6 cellular contexts compared by ENCODE assay signal in genomic region chr22:20159531-20159930, GRCh38. TPM values are rescaled to one million over a fixed set of nuclear protein-coding genes. Genes with fewer than 3 reads are reported as not detected.
"Had no signal": no experiment of that assay in that cellular context is flagged by ENCODE, and none has a peak within 500 bp of the region (broad histone marks: within the 10 kb centered on the region; RNA-seq: fewer than 3 reads in every experiment).

No MANE protein-coding gene starts in this region.

RNA-seq across cellular contexts. Expression of gene CCDC188, which starts 8.7 kb away (rescaled TPM):
- total RNA-seq: naive thymus-derived CD8-positive, alpha-beta T cell; occipital lobe; right lobe of liver; skeletal muscle tissue; thoracic aorta; vagina had no signal
- polyA plus RNA-seq: naive thymus-derived CD8-positive, alpha-beta T cell had no signal
